In the genomic region with DNA sequence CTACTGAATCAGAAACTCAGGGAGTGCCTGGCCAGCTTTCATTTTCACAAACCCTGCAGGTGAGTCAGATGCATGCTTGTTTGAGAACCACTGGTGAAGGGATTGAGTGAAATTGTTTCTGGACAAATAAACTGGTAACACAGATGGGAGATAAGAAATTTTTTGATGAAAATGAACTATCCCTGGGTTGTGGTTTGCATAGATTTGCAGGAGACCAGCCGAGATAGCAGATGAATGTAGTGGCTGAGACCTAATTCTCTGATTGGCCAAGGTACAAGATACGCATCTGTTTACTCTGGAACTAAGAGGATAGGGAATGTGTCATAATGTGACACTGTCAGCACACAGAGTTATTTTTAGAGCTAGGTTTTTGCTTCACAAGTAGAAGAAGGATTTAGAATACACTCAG, we compare ENCODE assay signal across 9 cellular contexts.
A peak's percentile ranks its signal among the peaks of the same experiment; 100 is the strongest.
DNase-seq lines count a peak whose midpoint lies in the region; ATAC-seq and TF ChIP-seq lines count a peak whose summit lies in the region.
"Had no signal": no experiment of that assay in that cellular context is flagged by ENCODE, and none has a peak within 500 bp of the region (broad histone marks: within the 10 kb centered on the region; RNA-seq: fewer than 3 reads in every experiment).

No MANE protein-coding gene starts in this region.

- H3K9me3 ChIP-seq in GM23248 (ENCODE audit: low read depth), result no peaks in the 10 kb centered on the region
- H3K9me3 ChIP-seq in Panc1 (ENCODE audit: control insufficient read depth, insufficient read depth, low read depth, low read length), result no peaks in the 10 kb centered on the region
- no peaks in the 10 kb centered on the region for H3K9me3 ChIP-seq in cardiac muscle cell (ENCODE audit: low read depth)

- H3F3A ChIP-seq in GM23248 (ENCODE audit: insufficient read depth), result peaks cover 8% of the 10 kb centered on the region

- H3K27ac ChIP-seq in GM23248 (peak overlapping the region; percentile 64), Panc1 (ENCODE audit: low read length) (no peak overlapping the region), cardiac muscle cell (peak overlapping the region; percentile 7), caudate nucleus (ENCODE audit: low read depth, low read length) (no peak overlapping the region)

- no peaks in the 10 kb centered on the region for H3K9me2 ChIP-seq in GM23248 (ENCODE audit: insufficient read depth)

- H2AFZ ChIP-seq in GM23248, result no peak overlapping the region

- DNase-seq in AG04449 (ENCODE audit: low read depth, low spot score) (peak; percentile 59), GM23248 (peak; percentile 87), Panc1 (ENCODE audit: low read depth, low spot score) (peak; percentile 35), cardiac muscle cell (ENCODE audit: low read depth in 1 of 2, low spot score in 1 of 2) (peak in 1 of 2 donors; percentile 69), caudate nucleus (lab: John Stamatoyannopoulos, UW) (no peak), GDM1 (lab: John Stamatoyannopoulos, UW) (no peak), SW 1271 (lab: John Stamatoyannopoulos, UW) (no peak)
- DNase-seq: natural killer cell had no signal

- intact Hi-C loops in Panc1 (cut with micrococcal nuclease; ENCODE audit: unreplicated experiment), result no loop called here

- whole genome bisulfite sequencing in GM23248 (ENCODE audit: low coverage in 1 of 2, low lambda C conversion rate in 2 of 2, missing lambda C conversion rate in 2 of 2), 2 experiments, result 0% methylated on average over 2 of the region's 2 CpGs

- ATAC-seq in Panc1 (no peak), HG02885 (IDR thresholded peaks at IDR 0.05; ENCODE audit: poor library complexity, unreplicated experiment) (no peak)
- ATAC-seq: natural killer cell had no signal

- H3K4me2 ChIP-seq in GM23248 (ENCODE audit: unreplicated experiment), result peak overlapping the region; percentile 85

- H4K20me1 ChIP-seq in GM23248 (ENCODE audit: insufficient read depth), result no peaks in the 10 kb centered on the region

- in situ Hi-C loops in GM23248 (cut with MboI), result no loop called here
- in situ Hi-C loops in Panc1 (cut with HindIII; ENCODE audit: low pct_unique_long_range_greater_than_20kb, low sequenced_read_pairs), result no loop called here

- CTCF ChIA-PET in AG04449 (lab: Yijun Ruan, JAX), result interaction anchor here (1.1 to 2.0 kb wide), 3 partner anchors 27 to 42 kb away, joined by 3 to 9 read pairs (median 3); no protein-coding TSS in a partner anchor
- CTCF ChIA-PET in Panc1 (lab: Charles Lee), result no interaction called here

- H3K4me3 ChIP-seq in AG04449 (ENCODE audit: low read depth, low read length), result peak overlapping the region; percentile 4; the same call in 1 of the 2 replicates
- H3K4me3 ChIP-seq in GM23248, result peak overlapping the region; percentile 51
- no peak overlapping the region for H3K4me3 ChIP-seq in Panc1 (ENCODE audit: low read depth in 2 of 2, low read length in 2 of 2)
- H3K4me3 ChIP-seq in cardiac muscle cell, result no peak overlapping the region

- BruUV-seq in Panc1 (replicated peaks; lab: Mats Ljungman, UMichigan), result no TSS peak

- H3K79me2 ChIP-seq in GM23248 (ENCODE audit: insufficient read depth), result no peaks in the 10 kb centered on the region

- no peaks in the 10 kb centered on the region for H3K27me3 ChIP-seq in GM23248 (replicated peaks; ENCODE audit: insufficient read depth)
- H3K27me3 ChIP-seq in Panc1 (ENCODE audit: control insufficient read depth, insufficient read depth, low read length), result no peaks in the 10 kb centered on the region
- H3K27me3 ChIP-seq in cardiac muscle cell, result no peaks in the 10 kb centered on the region

- H3K4me1 ChIP-seq in GM23248 (ENCODE audit: insufficient read depth) (peaks cover 27% of the 10 kb centered on the region), Panc1 (ENCODE audit: control insufficient read depth, insufficient read depth, low read length) (no peaks in the 10 kb centered on the region), cardiac muscle cell (ENCODE audit: low read depth) (peaks cover 9% of the 10 kb centered on the region)

- POLR2A ChIA-PET in AG04449 (lab: Yijun Ruan, JAX), result interaction anchor here (0.6 to 1.1 kb wide), 2 partner anchors 21 to 126 kb away, joined by 3 to 6 read pairs; no protein-coding TSS in a partner anchor
- POLR2A ChIA-PET in Panc1 (lab: Charles Lee), result no interaction called here

- no peaks in the 10 kb centered on the region for H3K36me3 ChIP-seq in GM23248 (ENCODE audit: low read depth)
- no peaks in the 10 kb centered on the region for H3K36me3 ChIP-seq in Panc1 (ENCODE audit: control insufficient read depth, insufficient read depth, low read length)
- H3K36me3 ChIP-seq in cardiac muscle cell, result no peaks in the 10 kb centered on the region

- peak overlapping the region; percentile 10; the same call in 1 of the 2 replicates for H3K9ac ChIP-seq in GM23248

- TF ChIP-seq CTCF in AG04449 (IDR thresholded peaks at IDR 0.05; ENCODE audit: insufficient read depth, low read length, missing control alignments) (no peak), Panc1 (IDR thresholded peaks at IDR 0.05) (no peak), cardiac muscle cell (IDR thresholded peaks at IDR 0.05; ENCODE audit: low read depth, low read length) (no peak)

Comparison
In these comparisons a context has a peak if more than half of its experiments do, and no peak if none do; other contexts are left out.
1. DNase-seq: peak in AG04449 (single experiment), GM23248 (single experiment) and Panc1 (single experiment); none in caudate nucleus (0 of 61), GDM1 (single experiment) and SW 1271 (0 of 2).
2. H3K4me3 ChIP-seq: peak in AG04449 (single experiment) and GM23248 (single experiment); none in Panc1 (0 of 2) and cardiac muscle cell (single experiment).
3. H3K27ac ChIP-seq: peak in GM23248 (single experiment) and cardiac muscle cell (single experiment); none in Panc1 (single experiment) and caudate nucleus (single experiment).